18 cellular contexts compared by ENCODE assay signal in genomic region chr1:3821934-3822307, GRCh38. TPM values are rescaled to one million over a fixed set of nuclear protein-coding genes. Genes with fewer than 3 reads are reported as not detected.
"Had no signal": no experiment of that assay in that cellular context is flagged by ENCODE, and none has a peak within 500 bp of the region (broad histone marks: within the 10 kb centered on the region; RNA-seq: fewer than 3 reads in every experiment).

No MANE protein-coding gene starts in this region.

- H3K36me3 Mint-ChIP-seq: activated naive CD8-positive, alpha-beta T cell had no signal

- H3K27ac ChIP-seq: esophagus squamous epithelium, neutrophil, parathyroid adenoma, thyroid gland, VCaP had no signal

- H3K4me1 Mint-ChIP-seq: immature natural killer cell had no signal

- DNase-seq: activated CD4-positive, alpha-beta T cell treated with anti-CD3 and anti-CD28 coated beads, Interleukin-2, amount 50 U/mL, for 48 hours; activated gamma-delta T cell treated with Interleukin-2 at 50 U/mL for 16 hours; effector memory CD4-positive, alpha-beta T cell; esophagus squamous epithelium; immature natural killer cell; mesendoderm; naive thymus-derived CD4-positive, alpha-beta T cell; stimulated activated CD4-positive, alpha-beta T cell treated with anti-CD3 and anti-CD28 coated beads, Interleukin-4, amount 100 ng/mL, for 24 hours; stimulated activated naive CD4-positive, alpha-beta T cell had no signal

- H3K9me3 ChIP-seq: esophagus squamous epithelium, neutrophil, thyroid gland had no signal

- H3K27ac Mint-ChIP-seq: activated naive CD8-positive, alpha-beta T cell; dendritic cell treated with granulocyte-macrophage colony-stimulating factor and Interleukin-4, amounts not matched to agents 40 ng/mL and 50 ng/mL, for 4 days; naive thymus-derived CD4-positive, alpha-beta T cell had no signal

- ATAC-seq: naive thymus-derived CD4-positive, alpha-beta T cell; sciatic nerve had no signal

- H3K4me3 Mint-ChIP-seq: activated naive CD8-positive, alpha-beta T cell; dendritic cell treated with granulocyte-macrophage colony-stimulating factor and Interleukin-4, amounts not matched to agents 40 ng/mL and 50 ng/mL, for 4 days; immature natural killer cell; naive thymus-derived CD4-positive, alpha-beta T cell had no signal

- H3K4me1 ChIP-seq: esophagus squamous epithelium, parathyroid adenoma, thyroid gland had no signal

- H3K27me3 Mint-ChIP-seq: activated naive CD8-positive, alpha-beta T cell; dendritic cell treated with granulocyte-macrophage colony-stimulating factor and Interleukin-4, amounts not matched to agents 40 ng/mL and 50 ng/mL, for 4 days; naive thymus-derived CD4-positive, alpha-beta T cell had no signal

- H3K27me3 ChIP-seq: esophagus squamous epithelium, neutrophil, thyroid gland had no signal

- H3K79me2 ChIP-seq: parathyroid adenoma had no signal

- H3K9me3 Mint-ChIP-seq: dendritic cell treated with granulocyte-macrophage colony-stimulating factor and Interleukin-4, amounts not matched to agents 40 ng/mL and 50 ng/mL, for 4 days; naive thymus-derived CD4-positive, alpha-beta T cell had no signal

- H2AFZ ChIP-seq: parathyroid adenoma had no signal

- H3K9ac ChIP-seq: parathyroid adenoma had no signal

- H3K4me3 ChIP-seq: esophagus squamous epithelium, thyroid gland had no signal

RNA-seq across cellular contexts. Expression of gene SMIM1, which starts 49.4 kb away (rescaled TPM):
- total RNA-seq: T-helper 1 cell treated with Interleukin-12 subunit alpha and Interleukin-12 subunit beta and Interleukin-4 antibody, amounts not matched to agents 30 ng/mL and 1 ng/mL, for 36 hours; urinary bladder had no signal
